Comparison of ENCODE assay signal across 2 cellular contexts in the genomic region with DNA sequence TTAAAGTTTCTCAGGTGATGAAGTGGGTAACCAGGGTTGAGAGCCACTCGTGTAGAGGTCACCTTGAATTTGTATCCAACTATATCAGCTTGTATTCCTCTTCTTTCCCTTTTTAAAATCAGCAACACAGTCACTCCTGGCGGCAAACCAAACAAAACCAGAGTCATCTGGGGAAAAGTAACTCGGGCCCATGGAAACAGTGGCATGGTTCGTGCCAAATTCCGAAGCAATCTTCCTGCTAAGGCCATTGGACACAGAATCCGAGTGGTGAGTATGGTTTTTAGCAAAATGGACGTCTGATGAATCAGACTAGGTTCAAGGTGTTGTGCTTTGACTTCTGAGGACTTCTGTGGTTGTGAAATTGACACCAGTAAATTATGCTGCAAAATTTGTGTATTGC.
TF ChIP-seq lines count a peak whose summit lies in the region.

No MANE protein-coding gene starts in this region.

TF ChIP-seq in IMR-90, 13 proteins besides CTCF, POLR2A, EP300 and RAD21:
- no peak for TF ChIP-seq SMC3 (IDR thresholded peaks at IDR 0.05; ENCODE audit: low read depth, low read length)
- no peak for TF ChIP-seq RFX5 (IDR thresholded peaks at IDR 0.05; ENCODE audit: low read depth, low read length)
- TF ChIP-seq, protein P1, sequence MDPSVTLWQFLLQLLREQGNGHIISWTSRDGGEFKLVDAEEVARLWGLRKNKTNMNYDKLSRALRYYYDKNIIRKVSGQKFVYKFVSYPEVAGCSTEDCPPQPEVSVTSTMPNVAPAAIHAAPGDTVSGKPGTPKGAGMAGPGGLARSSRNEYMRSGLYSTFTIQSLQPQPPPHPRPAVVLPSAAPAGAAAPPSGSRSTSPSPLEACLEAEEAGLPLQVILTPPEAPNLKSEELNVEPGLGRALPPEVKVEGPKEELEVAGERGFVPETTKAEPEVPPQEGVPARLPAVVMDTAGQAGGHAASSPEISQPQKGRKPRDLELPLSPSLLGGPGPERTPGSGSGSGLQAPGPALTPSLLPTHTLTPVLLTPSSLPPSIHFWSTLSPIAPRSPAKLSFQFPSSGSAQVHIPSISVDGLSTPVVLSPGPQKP (IDR thresholded peaks at IDR 0.05; ENCODE audit: borderline replicate concordance, low read depth, low read length): no peak
- TF ChIP-seq RCOR1 (IDR thresholded peaks at IDR 0.05; ENCODE audit: insufficient replicate concordance, low read length): no peak

TF ChIP-seq in GM12878, 131 proteins besides CTCF, POLR2A, EP300 and RAD21:
- TF ChIP-seq ZNF384 (IDR thresholded peaks at IDR 0.05; ENCODE audit: borderline replicate concordance, low read depth, low read length) (no peak), MEF2B (IDR thresholded peaks at IDR 0.05; ENCODE audit: partially characterized antibody, poor library complexity, severe bottlenecking) (no peak), HCFC1 (IDR thresholded peaks at IDR 0.05; ENCODE audit: low read length) (no peak)
- TF ChIP-seq, protein P2, sequence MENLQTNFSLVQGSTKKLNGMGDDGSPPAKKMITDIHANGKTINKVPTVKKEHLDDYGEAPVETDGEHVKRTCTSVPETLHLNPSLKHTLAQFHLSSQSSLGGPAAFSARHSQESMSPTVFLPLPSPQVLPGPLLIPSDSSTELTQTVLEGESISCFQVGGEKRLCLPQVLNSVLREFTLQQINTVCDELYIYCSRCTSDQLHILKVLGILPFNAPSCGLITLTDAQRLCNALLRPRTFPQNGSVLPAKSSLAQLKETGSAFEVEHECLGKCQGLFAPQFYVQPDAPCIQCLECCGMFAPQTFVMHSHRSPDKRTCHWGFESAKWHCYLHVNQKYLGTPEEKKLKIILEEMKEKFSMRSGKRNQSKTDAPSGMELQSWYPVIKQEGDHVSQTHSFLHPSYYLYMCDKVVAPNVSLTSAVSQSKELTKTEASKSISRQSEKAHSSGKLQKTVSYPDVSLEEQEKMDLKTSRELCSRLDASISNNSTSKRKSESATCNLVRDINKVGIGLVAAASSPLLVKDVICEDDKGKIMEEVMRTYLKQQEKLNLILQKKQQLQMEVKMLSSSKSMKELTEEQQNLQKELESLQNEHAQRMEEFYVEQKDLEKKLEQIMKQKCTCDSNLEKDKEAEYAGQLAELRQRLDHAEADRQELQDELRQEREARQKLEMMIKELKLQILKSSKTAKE (IDR thresholded peaks at IDR 0.05; ENCODE audit: low read depth, poor library complexity, severe bottlenecking): no peak
